Comparison of ENCODE assay signal across 8 cellular contexts in the genomic region with DNA sequence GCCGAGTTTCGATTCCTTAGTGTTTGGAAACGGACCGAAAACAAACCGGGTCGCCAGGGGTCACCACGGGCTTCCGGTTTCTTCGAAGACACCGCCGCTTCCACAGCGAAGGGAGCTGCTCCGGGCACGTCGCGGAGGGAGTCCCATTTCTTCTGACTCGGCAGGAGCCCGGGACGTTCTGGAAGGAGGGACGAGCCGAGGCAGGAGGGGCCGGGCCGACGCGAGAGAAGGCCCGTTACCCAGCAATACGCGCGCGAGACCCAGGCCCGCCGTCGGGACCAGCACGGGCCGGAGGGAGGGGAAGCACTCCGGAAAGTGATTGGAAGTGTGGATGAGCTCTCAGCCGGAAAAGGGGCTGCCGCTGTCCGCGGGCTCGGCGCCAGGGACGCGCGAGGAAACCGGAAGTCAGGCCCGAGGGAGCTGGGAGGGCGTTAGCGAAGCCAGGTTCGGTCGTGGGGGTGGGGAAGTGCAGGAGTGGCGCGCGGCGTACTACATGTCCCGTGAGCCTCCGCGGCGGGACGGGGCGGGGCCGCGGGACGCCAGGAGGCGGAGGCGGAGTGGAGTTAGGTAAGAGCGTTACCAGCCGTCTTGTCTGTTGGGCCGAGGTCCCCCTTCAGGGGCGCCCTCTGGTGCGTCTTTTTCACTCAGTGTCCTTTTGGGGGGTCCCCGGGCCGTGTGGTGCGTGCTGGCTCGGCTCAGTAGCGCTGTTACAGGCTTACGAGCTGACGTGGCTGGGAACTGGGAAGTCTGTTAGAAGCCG. TPM values are rescaled to one million over a fixed set of nuclear protein-coding genes. Genes with fewer than 3 reads are reported as not detected.
A peak's percentile ranks its signal among the peaks of the same experiment; 100 is the strongest.
DNase-seq lines count a peak whose midpoint lies in the region; ATAC-seq and TF ChIP-seq lines count a peak whose summit lies in the region.

AZI2 (minus strand) TSS at position 188 of the 760 bp plus-strand sequence. CDS start 8,207 bp downstream, outside the sequence.
A gene with protein sequence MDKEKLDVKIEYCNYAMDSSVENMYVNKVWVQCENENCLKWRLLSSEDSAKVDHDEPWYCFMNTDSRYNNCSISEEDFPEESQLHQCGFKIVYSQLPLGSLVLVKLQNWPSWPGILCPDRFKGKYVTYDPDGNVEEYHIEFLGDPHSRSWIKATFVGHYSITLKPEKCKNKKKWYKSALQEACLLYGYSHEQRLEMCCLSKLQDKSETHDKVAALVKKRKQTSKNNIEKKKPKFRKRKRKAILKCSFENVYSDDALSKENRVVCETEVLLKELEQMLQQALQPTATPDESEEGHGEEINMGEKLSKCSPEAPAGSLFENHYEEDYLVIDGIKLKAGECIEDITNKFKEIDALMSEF (plus strand): TSS at position 85 of the 760 bp plus-strand sequence. CDS start 64,348 bp downstream, outside the sequence.

- H3K27me3 Mint-ChIP-seq in activated CD4-positive, alpha-beta T cell treated with anti-CD3 and anti-CD28 coated beads, Interleukin-2, amount 10 ng/mL, durations not matched to agents 7 days and 5 days: no peaks in the 10 kb centered on the region

- ATAC-seq in GM19324 (IDR thresholded peaks at IDR 0.05; ENCODE audit: low FRiP score, unreplicated experiment) (peak; percentile 97), HG03469 (IDR thresholded peaks at IDR 0.05; ENCODE audit: unreplicated experiment) (peak; percentile 81), left lung (peak; percentile 98)

- H3K27ac Mint-ChIP-seq in activated CD4-positive, alpha-beta T cell treated with anti-CD3 and anti-CD28 coated beads, Interleukin-2, amount 10 ng/mL, durations not matched to agents 7 days and 5 days: peak within 1 kb of the TSS; percentile 99

- peaks cover 41% of the 10 kb centered on the region for H3K36me3 Mint-ChIP-seq in activated CD4-positive, alpha-beta T cell treated with anti-CD3 and anti-CD28 coated beads, Interleukin-2, amount 10 ng/mL, durations not matched to agents 7 days and 5 days (ENCODE audit: low read depth)

- no peaks in the 10 kb centered on the region for H3K27me3 ChIP-seq in left lung

- CTCF ChIA-PET in activated CD4-positive, alpha-beta T cell treated with anti-CD3 and anti-CD28 coated beads, Interleukin-2, amount 10 ng/mL, durations not matched to agents 7 days and 5 days (lab: Charles Lee): interaction anchor here (0.6 to 2.9 kb wide), 8 partner anchors 8 to 1656 kb away, joined by 3 to 12 read pairs (median 3); no protein-coding TSS in a partner anchor

- H3K4me3 Mint-ChIP-seq in activated CD4-positive, alpha-beta T cell treated with anti-CD3 and anti-CD28 coated beads, Interleukin-2, amount 10 ng/mL, durations not matched to agents 7 days and 5 days: peak within 1 kb of the TSS; percentile 93

- DNase-seq in C1 segment of cervical spinal cord (lab: John Stamatoyannopoulos, UW) (peak; percentile 46 to 95 (median 90)), NCI-H526 (lab: John Stamatoyannopoulos, UW) (peak; percentile 84 to 96), dedifferentiated amniotic fluid mesenchymal stem cell (ENCODE audit: extremely low spot score) (peak; percentile 95), left lung (peak; percentile 97 to 98)
- peak; percentile 93 for DNase-seq in activated CD4-positive, alpha-beta T cell treated with anti-CD3 and anti-CD28 coated beads, Interleukin-2, amount 10 ng/mL, durations not matched to agents 7 days and 5 days
- peak; percentile 87 to 89 for DNase-seq in stimulated activated CD4-positive, alpha-beta T cell treated with anti-CD3 and anti-CD28 coated beads, Interleukin-2, amount 100 ng/mL, for 48 hours

- H3K4me1 ChIP-seq in left lung: peaks cover 22 to 56% of the 10 kb centered on the region in 2 donors

- intact Hi-C loops in left lung (cut with DNase I): no loop called here

- peaks cover 0 to 16% of the 10 kb centered on the region in 2 donors for H3K36me3 ChIP-seq in left lung

- TF ChIP-seq CTCF in left lung (IDR thresholded peaks at IDR 0.05): no peak

- H3K27ac ChIP-seq in left lung: peak within 1 kb of the TSS; percentile 100

- H3K4me1 Mint-ChIP-seq in activated CD4-positive, alpha-beta T cell treated with anti-CD3 and anti-CD28 coated beads, Interleukin-2, amount 10 ng/mL, durations not matched to agents 7 days and 5 days: peaks cover 54% of the 10 kb centered on the region

- H3K9me3 ChIP-seq in left lung: peaks cover 0 to 19% of the 10 kb centered on the region in 2 donors

- POLR2A ChIA-PET in activated CD4-positive, alpha-beta T cell treated with anti-CD3 and anti-CD28 coated beads, Interleukin-2, amount 10 ng/mL, durations not matched to agents 7 days and 5 days (lab: Charles Lee): interaction anchor here (0.7 to 1.6 kb wide), 2 partner anchors 14 to 721 kb away, joined by 5 to 6 read pairs; no protein-coding TSS in a partner anchor

- H3K9me3 Mint-ChIP-seq in activated CD4-positive, alpha-beta T cell treated with anti-CD3 and anti-CD28 coated beads, Interleukin-2, amount 10 ng/mL, durations not matched to agents 7 days and 5 days: peaks cover 11% of the 10 kb centered on the region

- peak within 1 kb of the TSS; percentile 69 to 74 for H3K4me3 ChIP-seq in left lung

RNA-seq across cellular contexts. Expression of gene AZI2, which starts in this region (rescaled TPM):
- total RNA-seq in activated CD4-positive, alpha-beta T cell treated with anti-CD3 and anti-CD28 coated beads, Interleukin-2, amount 10 ng/mL, durations not matched to agents 7 days and 5 days: 10 to 100 TPM; 53.5 to 68.8 TPM
- total RNA-seq in left lung: 10 to 100 TPM; 70.6 to 83.2 TPM

RNA-seq across cellular contexts. Expression of the second gene that starts in this region (rescaled TPM):
- total RNA-seq in activated CD4-positive, alpha-beta T cell treated with anti-CD3 and anti-CD28 coated beads, Interleukin-2, amount 10 ng/mL, durations not matched to agents 7 days and 5 days: under 1 TPM; 0.37 to 0.50 TPM
- 1 to 10 TPM in 1 of 2 donors, under 1 TPM in 1; 0.84 to 1.9 TPM for total RNA-seq in left lung

Comparison
In these comparisons a context has a peak if more than half of its experiments do, and no peak if none do; other contexts are left out.
1. Peak in every context shown above with its lines: DNase-seq, ATAC-seq, H3K4me3 ChIP-seq and H3K27ac ChIP-seq.